In genomic region chr15:65901336-65901735, GRCh38 we compare ENCODE assay signal across 24 cellular contexts.
"Had no signal": no experiment of that assay in that cellular context is flagged by ENCODE, and none has a peak within 500 bp of the region (broad histone marks: within the 10 kb centered on the region; RNA-seq: fewer than 3 reads in every experiment).

No MANE protein-coding gene starts in this region.

- H3K9me3 ChIP-seq: left lung, tibial artery, uterus had no signal

- H3K27me3 Mint-ChIP-seq: activated naive CD8-positive, alpha-beta T cell treated with anti-CD3 and anti-CD28 coated beads for 36 hours; activated T-cell treated with anti-CD3 and anti-CD28 coated beads, Interleukin-2, amount 50 U/mL, for 24 hours; activated T-helper 17 cell treated with anti-CD3 and anti-CD28 coated beads, Interleukin-2, amount 50 U/mL, for 72 hours; naive thymus-derived CD4-positive, alpha-beta T cell; progenitor cell of endocrine pancreas; stimulated activated naive CD8-positive, alpha-beta T cell treated with anti-CD3 and anti-CD28 coated beads, Interleukin-15, Interleukin-2, amounts not matched to agents 100 ng/mL and 50 ng/mL, for 24 hours had no signal

- H3K4me3 Mint-ChIP-seq: activated naive CD8-positive, alpha-beta T cell treated with anti-CD3 and anti-CD28 coated beads for 36 hours; activated T-cell treated with anti-CD3 and anti-CD28 coated beads, Interleukin-2, amount 50 U/mL, for 24 hours; activated T-helper 17 cell treated with anti-CD3 and anti-CD28 coated beads, Interleukin-2, amount 50 U/mL, for 72 hours; neural crest cell; stimulated activated naive CD8-positive, alpha-beta T cell treated with anti-CD3 and anti-CD28 coated beads, Interleukin-15, Interleukin-2, amounts not matched to agents 100 ng/mL and 50 ng/mL, for 24 hours had no signal

- H3K27ac Mint-ChIP-seq: activated naive CD8-positive, alpha-beta T cell treated with anti-CD3 and anti-CD28 coated beads for 36 hours; activated T-cell treated with anti-CD3 and anti-CD28 coated beads, Interleukin-2, amount 50 U/mL, for 24 hours; progenitor cell of endocrine pancreas; stimulated activated naive CD8-positive, alpha-beta T cell treated with anti-CD3 and anti-CD28 coated beads, Interleukin-15, Interleukin-2, amounts not matched to agents 100 ng/mL and 50 ng/mL, for 24 hours had no signal

- H3K27me3 ChIP-seq: left lung, tibial artery, uterus had no signal

- H3K36me3 ChIP-seq: uterus had no signal

- H3K27ac ChIP-seq: coronary artery, tibial artery, uterus had no signal

- H3K4me1 ChIP-seq: tibial artery, uterus had no signal

- DNase-seq: activated CD4-positive, alpha-beta T cell treated with anti-CD3 and anti-CD28 coated beads, Interleukin-2, amount 50 U/mL, for 4 hours; activated CD8-positive, alpha-beta memory T cell treated with anti-CD3 and anti-CD28 coated beads for 24 hours; activated CD8-positive, alpha-beta memory T cell treated with anti-CD3 and anti-CD28 coated beads, Interleukin-2, amount 50 U/mL, for 4 hours; activated naive CD4-positive, alpha-beta T cell treated with Interleukin-2 at 50 U/mL for 16 hours; activated naive CD8-positive, alpha-beta T cell treated with anti-CD3 and anti-CD28 coated beads for 36 hours; activated T-cell treated with anti-CD3 and anti-CD28 coated beads, Interleukin-2, amount 50 U/mL, for 24 hours; amniotic stem cell; cerebellar nuclear complex; foreskin melanocyte; glutamatergic neuron; hippocampal formation; kidney glomerular epithelial cell; left lung; naive thymus-derived CD4-positive, alpha-beta T cell; stimulated activated CD4-positive, alpha-beta T cell treated with anti-CD3 and anti-CD28 coated beads, Interleukin-12 subunit alpha, Interleukin-12 subunit beta, amount 100 ng/mL, for 4 hours; stimulated activated CD4-positive, alpha-beta T cell treated with anti-CD3 and anti-CD28 coated beads, Interleukin-4, amount 100 ng/mL, for 4 hours; T-helper 9 cell; tibial artery; uterus had no signal

- H3K4me3 ChIP-seq: coronary artery, left lung, tibial artery, uterus had no signal

- H3K9me3 Mint-ChIP-seq: activated naive CD8-positive, alpha-beta T cell treated with anti-CD3 and anti-CD28 coated beads for 36 hours; activated T-cell treated with anti-CD3 and anti-CD28 coated beads, Interleukin-2, amount 50 U/mL, for 24 hours; activated T-helper 17 cell treated with anti-CD3 and anti-CD28 coated beads, Interleukin-2, amount 50 U/mL, for 72 hours; neural crest cell; stimulated activated naive CD8-positive, alpha-beta T cell treated with anti-CD3 and anti-CD28 coated beads, Interleukin-15, Interleukin-2, amounts not matched to agents 100 ng/mL and 50 ng/mL, for 24 hours had no signal
